Comparison of ENCODE assay signal across 21 cellular contexts in the genomic region with DNA sequence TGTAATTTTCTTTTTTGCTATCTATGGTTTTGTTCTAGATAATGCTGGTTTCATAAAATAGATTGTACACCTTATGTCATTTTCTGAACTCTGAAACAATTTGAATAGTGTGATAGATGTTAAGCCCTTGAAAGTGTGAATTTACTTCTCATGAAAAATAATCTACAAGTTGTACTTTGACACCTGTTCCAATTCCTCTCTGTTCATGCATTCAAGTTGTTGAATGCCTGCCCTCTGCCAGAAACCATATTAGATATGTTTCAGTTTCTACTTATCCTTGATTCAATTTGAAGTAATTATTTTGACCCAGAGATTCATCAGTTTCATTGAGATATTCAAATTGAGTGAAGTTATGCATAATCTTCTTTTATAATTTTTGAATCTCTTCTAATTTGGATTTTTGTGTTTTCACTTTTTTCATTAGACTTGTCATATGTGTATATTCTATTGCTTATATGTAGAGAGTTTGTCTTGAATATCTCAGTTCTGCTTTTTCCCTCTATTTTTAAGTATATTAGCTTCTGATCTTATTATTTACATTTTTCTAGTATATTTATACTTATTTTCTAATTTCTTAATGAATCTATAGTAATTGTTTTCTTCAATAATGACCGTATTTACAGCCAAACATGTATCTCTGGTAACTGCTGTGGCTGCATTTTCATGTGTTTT.
DNase-seq lines count a peak whose midpoint lies in the region; ATAC-seq and TF ChIP-seq lines count a peak whose summit lies in the region.
"Had no signal": no experiment of that assay in that cellular context is flagged by ENCODE, and none has a peak within 500 bp of the region (broad histone marks: within the 10 kb centered on the region; RNA-seq: fewer than 3 reads in every experiment).

No MANE protein-coding gene starts in this region.

- H3K27ac ChIP-seq in left ventricle myocardium inferior (replicated peaks) = no peak overlapping the region
- no peak overlapping the region for H3K27ac ChIP-seq in psoas muscle
- H3K27ac ChIP-seq: BLaER1, thyroid gland, WERI-Rb-1 had no signal

- H3K4me1 ChIP-seq in left ventricle myocardium inferior = no peaks in the 10 kb centered on the region
- H3K4me1 ChIP-seq in psoas muscle = no peaks in the 10 kb centered on the region
- H3K4me1 ChIP-seq: BLaER1, thyroid gland had no signal

- H3K36me3 ChIP-seq in left ventricle myocardium inferior = no peaks in the 10 kb centered on the region
- H3K36me3 ChIP-seq in psoas muscle (ENCODE audit: insufficient read depth in 1 of 2, low read depth in 1 of 2) = no peaks in the 10 kb centered on the region
- H3K36me3 ChIP-seq: BLaER1, thyroid gland, WERI-Rb-1 had no signal

- TF ChIP-seq CTCF in left ventricle myocardium inferior (IDR thresholded peaks at IDR 0.05; ENCODE audit: borderline replicate concordance) (no peak), psoas muscle (IDR thresholded peaks at IDR 0.05) (no peak)

- WGBS in psoas muscle, 3 donors = 95 to 98% (median 96%) methylated on average over 1 of the region's 1 CpG

- ATAC-seq in GM18907 (IDR thresholded peaks at IDR 0.05; ENCODE audit: unreplicated experiment) (peak; percentile 72), GM21717 (IDR thresholded peaks at IDR 0.05; ENCODE audit: unreplicated experiment) (peak; percentile 64), HG03103 (IDR thresholded peaks at IDR 0.05; ENCODE audit: low read depth, unreplicated experiment) (peak; percentile 61), psoas muscle (no peak)
- ATAC-seq: effector memory CD8-positive, alpha-beta T cell; left cardiac atrium; mucosa of descending colon had no signal

- H3K9me3 ChIP-seq in left ventricle myocardium inferior (replicated peaks) (no peaks in the 10 kb centered on the region), psoas muscle (no peaks in the 10 kb centered on the region)
- H3K9me3 ChIP-seq: BLaER1, mucosa of descending colon, thyroid gland had no signal

- H3K4me3 ChIP-seq in left ventricle myocardium inferior (no peak overlapping the region), psoas muscle (no peak overlapping the region)
- H3K4me3 ChIP-seq: BLaER1, mucosa of descending colon, thyroid gland had no signal

- H3K27me3 ChIP-seq in left ventricle myocardium inferior (ENCODE audit: low read depth) (no peaks in the 10 kb centered on the region), psoas muscle (ENCODE audit: insufficient read depth in 3 of 3, low read length in 2 of 3) (no peaks in the 10 kb centered on the region)
- H3K27me3 ChIP-seq: BLaER1, thyroid gland had no signal

- no peak for DNase-seq in left ventricle myocardium inferior
- DNase-seq in ureter (ENCODE audit: low spot score) = no peak
- DNase-seq in SKM-1 treated with dmso at 0.1 percent for 144 hours (lab: John Stamatoyannopoulos, UW; ENCODE audit: unreplicated experiment) = no peak
- DNase-seq in psoas muscle = no peak
- DNase-seq: amniotic stem cell; effector memory CD8-positive, alpha-beta T cell; H9; hypothalamus; IMR-90; left cardiac atrium; mucosa of descending colon; NCI-H1048; occipital lobe; stimulated activated CD4-positive, alpha-beta T cell treated with anti-CD3 and anti-CD28 coated beads, Interleukin-4, amount 100 ng/mL, for 24 hours; SW 1271; thyroid gland; WERI-Rb-1 had no signal

- intact Hi-C loops in left ventricle myocardium inferior (cut with micrococcal nuclease) = no loop called here
- intact Hi-C loops in psoas muscle (cut with DNase I) = no loop called here

Comparison
In these comparisons a context has a peak if more than half of its experiments do, and no peak if none do; other contexts are left out.
1. ATAC-seq: peak in GM18907 (single experiment), GM21717 (single experiment) and HG03103 (single experiment); none in psoas muscle (0 of 4).